ENCODE assay signal across 8 cellular contexts in genomic region chr5:912356-913091, GRCh38. TPM values are rescaled to one million over a fixed set of nuclear protein-coding genes. Genes with fewer than 3 reads are reported as not detected.
DNase-seq lines count a peak whose midpoint lies in the region; ATAC-seq and TF ChIP-seq lines count a peak whose summit lies in the region.

No MANE protein-coding gene starts in this region.

- 72 to 83% (median 75%) methylated on average over 39 to 42 of the region's 42 CpGs for WGBS in stomach, 5 donors

- TF ChIP-seq CTCF in HEK293 (tag by site-specific recombination; IDR thresholded peaks at IDR 0.05) (no peak), astrocyte of the cerebellum (IDR thresholded peaks at IDR 0.05; ENCODE audit: low read depth, low read length, missing control alignments) (peak; percentile 46), stomach (IDR thresholded peaks at IDR 0.05) (no peak)

- no peak for TF ChIP-seq EP300 in stomach (IDR thresholded peaks at IDR 0.05)

- H3K4me1 ChIP-seq in HEK293 (ENCODE audit: control insufficient read depth, insufficient read depth, low read length) (no peaks in the 10 kb centered on the region), stomach (peaks cover 0 to 18% (median 3%) of the 10 kb centered on the region in 4 donors)

- in situ Hi-C loops in astrocyte of the cerebellum (cut with HindIII; ENCODE audit: low sequenced_read_pairs): no loop called here

- DNase-seq in T follicular helper cell (ENCODE audit: low read depth) (peak; percentile 40), astrocyte of the cerebellum (ENCODE audit: low read depth) (peak; percentile 95), myocyte (ENCODE audit: low read depth) (peak; percentile 71), stomach (peak; percentile 53), NCI-H1092 (lab: John Stamatoyannopoulos, UW) (no peak), NCI-H774 (lab: John Stamatoyannopoulos, UW) (no peak)

- no peak for TF ChIP-seq POLR2A in stomach (IDR thresholded peaks at IDR 0.05)

- intact Hi-C loops in stomach (cut with DNase I; ENCODE audit: low total_unique reads): no loop called here

- POLR2A ChIA-PET in HEK293 (lab: Yijun Ruan, JAX): interaction anchor here (0.5 kb wide), 1 partner anchor 416 kb away, joined by 3 read pairs; no protein-coding TSS in a partner anchor

- CTCF ChIA-PET in HEK293 (lab: Yijun Ruan, JAX): interaction anchor here (0.5 to 1.5 kb wide), 8 partner anchors 11 to 767 kb away, joined by 3 to 6 read pairs (median 4); no protein-coding TSS in a partner anchor

- H3K4me3 ChIP-seq in HEK293 (ENCODE audit: low read depth, low read length) (no peak overlapping the region), astrocyte of the cerebellum (ENCODE audit: low read depth, low read length) (peak overlapping the region; percentile 7), stomach (no peak overlapping the region)

- no peaks in the 10 kb centered on the region for H3K27me3 ChIP-seq in stomach

- H3K9me3 ChIP-seq in HEK293 (ENCODE audit: control insufficient read depth, insufficient read depth, low read depth, low read length): no peaks in the 10 kb centered on the region
- no peaks in the 10 kb centered on the region for H3K9me3 ChIP-seq in stomach

- no peak for ATAC-seq in GM18870 (IDR thresholded peaks at IDR 0.05; ENCODE audit: unreplicated experiment)

- H3K27ac ChIP-seq in HEK293 (ENCODE audit: extremely low read depth, low read depth, low read length) (no peak overlapping the region), stomach (peak overlapping the region in 3 of 5 donors; percentile 16 to 41 (median 31))

- peaks cover 51 to 96% of the 10 kb centered on the region in 2 experiments for H3K36me3 ChIP-seq in HEK293 (ENCODE audit: control insufficient read depth in 2 of 2, insufficient read depth in 1 of 2, low read length in 2 of 2)
- peaks cover 0 to 32% (median 5%) of the 10 kb centered on the region in 4 donors for H3K36me3 ChIP-seq in stomach

TF ChIP-seq in HEK293, 187 proteins besides CTCF, POLR2A, EP300 and RAD21:
- TF ChIP-seq ZNF416 (tag by site-specific recombination; IDR thresholded peaks at IDR 0.05) (no peak), ZNF654 (tag by site-specific recombination; IDR thresholded peaks at IDR 0.05; ENCODE audit: low read depth) (peak; percentile 9; the same call in 1 of the 2 replicates), ZBTB21 (tag by site-specific recombination; IDR thresholded peaks at IDR 0.05) (peak; percentile 70), PBX3 (CRISPR knock-in tag; IDR thresholded peaks at IDR 0.05) (peak; percentile 47; the same call in 1 of the 2 replicates), HOXA7 (CRISPR knock-in tag; IDR thresholded peaks at IDR 0.05; ENCODE audit: borderline replicate concordance) (no peak), ZNF132 (tag by site-specific recombination; IDR thresholded peaks at IDR 0.05; ENCODE audit: borderline replicate concordance) (no peak), TRIM28 (IDR thresholded peaks at IDR 0.05; ENCODE audit: borderline replicate concordance, low read length) (no peak), ZNF501 (tag by site-specific recombination; IDR thresholded peaks at IDR 0.05) (no peak), ZNF629 (tag by site-specific recombination; IDR thresholded peaks at IDR 0.05) (peak; percentile 47; the same call in 1 of the 2 replicates), MZF1 (tag by site-specific recombination; IDR thresholded peaks at IDR 0.05; ENCODE audit: borderline replicate concordance) (peak; percentile 94; the same call in 1 of the 2 replicates), SP2 (tag by site-specific recombination; IDR thresholded peaks at IDR 0.05) (no peak), EGR2 (tag by site-specific recombination; IDR thresholded peaks at IDR 0.05; ENCODE audit: low read depth) (no peak), KLF1 (tag by site-specific recombination; IDR thresholded peaks at IDR 0.05) (0 out of 2 replicates have a peak, but pooled peaks have one; percentile 17), ZIC2 (tag by site-specific recombination; IDR thresholded peaks at IDR 0.05) (peak; percentile 15; the same call in 1 of the 2 replicates), ZNF292 (tag by site-specific recombination; IDR thresholded peaks at IDR 0.05; ENCODE audit: borderline replicate concordance, low read depth) (no peak), ZNF473 (tag by site-specific recombination; IDR thresholded peaks at IDR 0.05) (no peak), ATF2 (tag by site-specific recombination; IDR thresholded peaks at IDR 0.05; ENCODE audit: low read depth) (0 out of 2 replicates have a peak, but pooled peaks have one; percentile 12), ZNF837 (tag by site-specific recombination; IDR thresholded peaks at IDR 0.05) (no peak), KLF10 (tag by site-specific recombination; IDR thresholded peaks at IDR 0.05) (no peak), ZNF146 (tag by site-specific recombination; IDR thresholded peaks at IDR 0.05) (no peak), ZNF658 (tag by site-specific recombination; IDR thresholded peaks at IDR 0.05) (0 out of 2 replicates have a peak, but pooled peaks have one; percentile 72), ZNF555 (tag by site-specific recombination; conservative IDR thresholded peaks at IDR 0.05) (no peak), GLIS2 (tag by site-specific recombination; IDR thresholded peaks at IDR 0.05) (no peak), ZBTB8A (tag by site-specific recombination; IDR thresholded peaks at IDR 0.05) (no peak), ZNF169 (tag by site-specific recombination; IDR thresholded peaks at IDR 0.05) (peak; percentile 67; the same call in 1 of the 2 replicates), ZNF280C (tag by site-specific recombination; IDR thresholded peaks at IDR 0.05) (no peak), PRDM1 (tag by site-specific recombination; IDR thresholded peaks at IDR 0.05) (no peak), ZFP69B (tag by site-specific recombination; IDR thresholded peaks at IDR 0.05) (no peak), ZNF174 (tag by site-specific recombination; IDR thresholded peaks at IDR 0.05) (no peak), HOXC10 (CRISPR knock-in tag; IDR thresholded peaks at IDR 0.05) (no peak)

RNA-seq across cellular contexts. Expression of gene TRIP13, which starts 19.8 kb away (rescaled TPM):
- 3.5 and 4.5 TPM in 2 replicates for total RNA-seq in myocyte
- polyA plus RNA-seq in myocyte (2012): 1.8 TPM
- 10 to 100 TPM in 1 of 5 donors, 1 to 10 TPM in 2, under 1 TPM in 1, not detected in 1; 0.58 to 10.4 (median 4.1) TPM for total RNA-seq in stomach
- polyA plus RNA-seq in stomach: 1 to 10 TPM; 1.1 to 4.8 (median 3.5) TPM

RNA-seq across cellular contexts. Expression of gene BRD9, which starts 19.9 kb away (rescaled TPM):
- total RNA-seq in myocyte: 29.2 and 30.9 TPM in 2 replicates
- polyA plus RNA-seq in myocyte (2012): 28.7 TPM
- total RNA-seq in stomach: 100 to 1,000 TPM in 2 of 5 donors, 10 to 100 TPM in 3; 34.1 to 152 (median 48.7) TPM
- polyA plus RNA-seq in stomach: 10 to 100 TPM; 16.2 to 32.1 (median 25.8) TPM

Comparison
In these comparisons a context has a peak if more than half of its experiments do, and no peak if none do; other contexts are left out.
1. DNase-seq: peak in T follicular helper cell (single experiment), astrocyte of the cerebellum (single experiment), myocyte (single experiment) and stomach (single experiment); none in NCI-H1092 (single experiment) and NCI-H774 (single experiment).